20 cellular contexts compared by ENCODE assay signal in genomic region chr11:71551711-71552110, GRCh38. TPM values are rescaled to one million over a fixed set of nuclear protein-coding genes. Genes with fewer than 3 reads are reported as not detected.
"Had no signal": no experiment of that assay in that cellular context is flagged by ENCODE, and none has a peak within 500 bp of the region (broad histone marks: within the 10 kb centered on the region; RNA-seq: fewer than 3 reads in every experiment).

No MANE protein-coding gene starts in this region.

- H3K4me1 Mint-ChIP-seq: activated CD4-positive, alpha-beta T cell treated with anti-CD3 and anti-CD28 coated beads, Interleukin-2, amount 10 ng/mL, durations not matched to agents 7 days and 5 days; nephron had no signal

- ATAC-seq: body of pancreas; effector memory CD8-positive, alpha-beta T cell; gastroesophageal sphincter; left ventricle myocardium superior; psoas muscle; sciatic nerve had no signal

- H3K9me3 Mint-ChIP-seq: activated B cell treated with CpG ODN at 0.5 μM for 24 hours; activated CD4-positive, alpha-beta T cell treated with anti-CD3 and anti-CD28 coated beads, Interleukin-2, amount 10 ng/mL, durations not matched to agents 7 days and 5 days; effector memory CD8-positive, alpha-beta T cell; stimulated activated naive CD8-positive, alpha-beta T cell treated with anti-CD3 and anti-CD28 coated beads, Interleukin-15, Interleukin-2, amounts not matched to agents 100 ng/mL and 50 ng/mL, for 24 hours had no signal

- H3K27me3 ChIP-seq: body of pancreas had no signal

- H3K36me3 ChIP-seq: gastroesophageal sphincter, thoracic aorta had no signal

- H3K4me3 Mint-ChIP-seq: activated B cell treated with CpG ODN at 0.5 μM for 24 hours; activated CD4-positive, alpha-beta T cell treated with anti-CD3 and anti-CD28 coated beads, Interleukin-2, amount 10 ng/mL, durations not matched to agents 7 days and 5 days; dendritic cell treated with granulocyte-macrophage colony-stimulating factor and Interleukin-4, amounts not matched to agents 40 ng/mL and 50 ng/mL, for 4 days; effector memory CD8-positive, alpha-beta T cell; nephron; stimulated activated naive CD8-positive, alpha-beta T cell treated with anti-CD3 and anti-CD28 coated beads, Interleukin-15, Interleukin-2, amounts not matched to agents 100 ng/mL and 50 ng/mL, for 24 hours had no signal

- FAIRE-seq: kidney had no signal

- H3K9me3 ChIP-seq: body of pancreas, psoas muscle, thoracic aorta had no signal

- H3K4me3 ChIP-seq: body of pancreas, gastroesophageal sphincter, psoas muscle, thoracic aorta had no signal

- H3K27ac Mint-ChIP-seq: activated B cell treated with CpG ODN at 0.5 μM for 24 hours; activated CD4-positive, alpha-beta T cell treated with anti-CD3 and anti-CD28 coated beads, Interleukin-2, amount 10 ng/mL, durations not matched to agents 7 days and 5 days; dendritic cell treated with granulocyte-macrophage colony-stimulating factor and Interleukin-4, amounts not matched to agents 40 ng/mL and 50 ng/mL, for 4 days; effector memory CD8-positive, alpha-beta T cell; nephron; stimulated activated naive CD8-positive, alpha-beta T cell treated with anti-CD3 and anti-CD28 coated beads, Interleukin-15, Interleukin-2, amounts not matched to agents 100 ng/mL and 50 ng/mL, for 24 hours had no signal

- DNase-seq: activated B cell treated with CpG ODN at 0.5 μM for 24 hours; activated CD4-positive, alpha-beta T cell treated with anti-CD3 and anti-CD28 coated beads, Interleukin-2, amount 10 ng/mL, durations not matched to agents 7 days and 5 days; activated naive CD4-positive, alpha-beta T cell treated with anti-CD3 and anti-CD28 coated beads, Interleukin-2, amount 50 U/mL, for 16 hours; activated T-cell treated with anti-CD3 and anti-CD28 coated beads for 4 hours; body of pancreas; effector memory CD8-positive, alpha-beta T cell; kidney; left ventricle myocardium superior; mesenchymal stem cell; occipital lobe; psoas muscle had no signal

- H3K4me1 ChIP-seq: body of pancreas, gastroesophageal sphincter, psoas muscle had no signal

- H3K27ac ChIP-seq: body of pancreas, epithelial cell of prostate, gastroesophageal sphincter, psoas muscle, thoracic aorta had no signal

RNA-seq across cellular contexts. Expression of gene KRTAP5-9, which starts 3.5 kb away (rescaled TPM):
- total RNA-seq: activated CD8-positive, alpha-beta memory T cell treated with anti-CD3 and anti-CD28 coated beads for 36 hours; gastroesophageal sphincter; left ventricle myocardium superior; occipital lobe; psoas muscle; thoracic aorta; urinary bladder had no signal

RNA-seq across cellular contexts. Expression of gene KRTAP5-10, which starts 13.7 kb away (rescaled TPM):
- total RNA-seq: activated CD4-positive, alpha-beta T cell treated with anti-CD3 and anti-CD28 coated beads, Interleukin-2, amount 10 ng/mL, durations not matched to agents 7 days and 5 days; activated CD8-positive, alpha-beta memory T cell treated with anti-CD3 and anti-CD28 coated beads for 36 hours; body of pancreas; gastroesophageal sphincter; kidney; left ventricle myocardium superior; occipital lobe; psoas muscle; sciatic nerve; thoracic aorta; urinary bladder had no signal
- polyA plus RNA-seq: psoas muscle had no signal

RNA-seq across cellular contexts. Expression of gene KRTAP5-8, which starts 13.9 kb away (rescaled TPM):
- total RNA-seq: activated CD8-positive, alpha-beta memory T cell treated with anti-CD3 and anti-CD28 coated beads for 36 hours; body of pancreas; left ventricle myocardium superior; psoas muscle; urinary bladder had no signal
- polyA plus RNA-seq: psoas muscle had no signal

RNA-seq across cellular contexts. Expression of gene KRTAP5-7, which starts 24.6 kb away (rescaled TPM):
- total RNA-seq: activated CD8-positive, alpha-beta memory T cell treated with anti-CD3 and anti-CD28 coated beads for 36 hours; body of pancreas; gastroesophageal sphincter; left ventricle myocardium superior; occipital lobe; psoas muscle; thoracic aorta had no signal

RNA-seq across cellular contexts. Expression of gene KRTAP5-11, which starts 31.0 kb away (rescaled TPM):
- total RNA-seq: activated B cell treated with CpG ODN at 0.5 μM for 24 hours; activated CD4-positive, alpha-beta T cell treated with anti-CD3 and anti-CD28 coated beads, Interleukin-2, amount 10 ng/mL, durations not matched to agents 7 days and 5 days; activated CD8-positive, alpha-beta memory T cell treated with anti-CD3 and anti-CD28 coated beads for 36 hours; body of pancreas; gastroesophageal sphincter; kidney; left ventricle myocardium superior; occipital lobe; psoas muscle; sciatic nerve; thoracic aorta; urinary bladder had no signal
- polyA plus RNA-seq: psoas muscle, urinary bladder had no signal
